ENCODE assay signal across 8 cellular contexts in genomic region chr1:100949515-100950158, GRCh38. TPM values are rescaled to one million over a fixed set of nuclear protein-coding genes. Genes with fewer than 3 reads are reported as not detected.
DNase-seq lines count a peak whose midpoint lies in the region; ATAC-seq and TF ChIP-seq lines count a peak whose summit lies in the region.
"Not testable (repeated sequence)": the region's sequence is repeated elsewhere in the genome, so short reads cannot be mapped to it uniquely, and the experiment has no call there.

No MANE protein-coding gene starts in this region.

- H3K4me1 Mint-ChIP-seq in activated T-helper 2 cell treated with anti-CD3 and anti-CD28 coated beads, Interferon-gamma antibody, Interleukin-2, Interleukin-4, amounts not matched to agents 10 μg/mL and 5 μg/mL and 100 μg/mL, durations not matched to agents 14 hours and 24 hours and 36 hours (ENCODE audit: low read depth), result peaks cover 56% of the 10 kb centered on the region
- peaks cover 55 to 57% of the 10 kb centered on the region in 2 donors for H3K4me1 Mint-ChIP-seq in natural killer cell treated with Interleukin-12 subunit alpha and Interleukin-12 subunit beta and Interleukin-15 and Interleukin-18, amount 100 ng/mL, for 72 hours (ENCODE audit: low read depth in 2 of 2)

- not testable (repeated sequence) for H3K4me3 ChIP-seq in SJSA1

- peaks cover 18% of the 10 kb centered on the region; the same call in 1 of the 2 replicates for H3K36me3 ChIP-seq in SJSA1

- H3K27me3 Mint-ChIP-seq in activated T-helper 2 cell treated with anti-CD3 and anti-CD28 coated beads, Interferon-gamma antibody, Interleukin-2, Interleukin-4, amounts not matched to agents 10 μg/mL and 5 μg/mL and 100 μg/mL, durations not matched to agents 14 hours and 24 hours and 36 hours (ENCODE audit: low read depth); natural killer cell treated with Interleukin-12 subunit alpha and Interleukin-12 subunit beta and Interleukin-15 and Interleukin-18, amount 100 ng/mL, for 72 hours: not testable (repeated sequence)

- not testable (repeated sequence) for H3K27ac ChIP-seq in SJSA1, foreskin keratinocyte

- DNase-seq in M059J (ENCODE audit: low read depth) (peak; percentile 48), SJSA1 (ENCODE audit: low read depth in 1 of 2, low spot score in 2 of 2) (peak; percentile 16 to 60), foreskin keratinocyte (peak; percentile 10 to 44), ureter (ENCODE audit: low spot score) (peak; percentile 81)
- peak; percentile 76 for DNase-seq in activated T-helper 2 cell treated with anti-CD3 and anti-CD28 coated beads, Interferon-gamma antibody, Interleukin-2, Interleukin-4, amounts not matched to agents 10 μg/mL and 5 μg/mL and 100 μg/mL, durations not matched to agents 14 hours and 24 hours and 36 hours (ENCODE audit: low spot score)
- peak; percentile 65 for DNase-seq in natural killer cell treated with Interleukin-12 subunit alpha and Interleukin-12 subunit beta and Interleukin-15 and Interleukin-18, amount 100 ng/mL, for 72 hours (ENCODE audit: low spot score)

- peaks cover 76% of the 10 kb centered on the region for H3K9me3 Mint-ChIP-seq in activated T-helper 2 cell treated with anti-CD3 and anti-CD28 coated beads, Interferon-gamma antibody, Interleukin-2, Interleukin-4, amounts not matched to agents 10 μg/mL and 5 μg/mL and 100 μg/mL, durations not matched to agents 14 hours and 24 hours and 36 hours
- peaks cover 30% of the 10 kb centered on the region for H3K9me3 Mint-ChIP-seq in natural killer cell treated with Interleukin-12 subunit alpha and Interleukin-12 subunit beta and Interleukin-15 and Interleukin-18, amount 100 ng/mL, for 72 hours

- H3K4me1 ChIP-seq in SJSA1 (replicated peaks), result peaks cover 21% of the 10 kb centered on the region
- peaks cover 39% of the 10 kb centered on the region for H3K4me1 ChIP-seq in foreskin keratinocyte

- H3K27ac Mint-ChIP-seq in activated T-helper 2 cell treated with anti-CD3 and anti-CD28 coated beads, Interferon-gamma antibody, Interleukin-2, Interleukin-4, amounts not matched to agents 10 μg/mL and 5 μg/mL and 100 μg/mL, durations not matched to agents 14 hours and 24 hours and 36 hours, result peak overlapping the region; percentile 14
- peak overlapping the region; percentile 34 to 60 for H3K27ac Mint-ChIP-seq in natural killer cell treated with Interleukin-12 subunit alpha and Interleukin-12 subunit beta and Interleukin-15 and Interleukin-18, amount 100 ng/mL, for 72 hours

- H3K27me3 ChIP-seq in SJSA1 (replicated peaks); foreskin keratinocyte: not testable (repeated sequence)

- H3K9me3 ChIP-seq in SJSA1 (replicated peaks), result not testable (repeated sequence)

- H3K36me3 Mint-ChIP-seq in activated T-helper 2 cell treated with anti-CD3 and anti-CD28 coated beads, Interferon-gamma antibody, Interleukin-2, Interleukin-4, amounts not matched to agents 10 μg/mL and 5 μg/mL and 100 μg/mL, durations not matched to agents 14 hours and 24 hours and 36 hours (ENCODE audit: low read depth), result peaks cover 95% of the 10 kb centered on the region
- H3K36me3 Mint-ChIP-seq in natural killer cell treated with Interleukin-12 subunit alpha and Interleukin-12 subunit beta and Interleukin-15 and Interleukin-18, amount 100 ng/mL, for 72 hours, result peaks cover 78% of the 10 kb centered on the region

- not testable (repeated sequence) for TF ChIP-seq CTCF in foreskin keratinocyte (conservative IDR thresholded peaks at IDR 0.05)

- intact Hi-C loops in activated T-helper 2 cell treated with anti-CD3 and anti-CD28 coated beads, Interferon-gamma antibody, Interleukin-2, Interleukin-4, amounts not matched to agents 10 μg/mL and 5 μg/mL and 100 μg/mL, durations not matched to agents 14 hours and 24 hours and 36 hours (cut with micrococcal nuclease), result not testable (repeated sequence)

- peak overlapping the region; percentile 35 for H3K4me3 Mint-ChIP-seq in activated T-helper 2 cell treated with anti-CD3 and anti-CD28 coated beads, Interferon-gamma antibody, Interleukin-2, Interleukin-4, amounts not matched to agents 10 μg/mL and 5 μg/mL and 100 μg/mL, durations not matched to agents 14 hours and 24 hours and 36 hours (ENCODE audit: low read depth)
- peak overlapping the region; percentile 62 for H3K4me3 Mint-ChIP-seq in natural killer cell treated with Interleukin-12 subunit alpha and Interleukin-12 subunit beta and Interleukin-15 and Interleukin-18, amount 100 ng/mL, for 72 hours

- ATAC-seq in GM18909 (IDR thresholded peaks at IDR 0.05; ENCODE audit: poor library complexity, unreplicated experiment) (peak; percentile 95), HG02798 (IDR thresholded peaks at IDR 0.05; ENCODE audit: poor library complexity, unreplicated experiment) (peak; percentile 71), foreskin keratinocyte (peak; percentile 73)
- peak in 1 of 2 donors; percentile 68 for ATAC-seq in natural killer cell treated with Interleukin-12 subunit alpha and Interleukin-12 subunit beta and Interleukin-15 and Interleukin-18, amount 100 ng/mL, for 72 hours

RNA-seq across cellular contexts. Expression of gene SLC30A7, which starts 53.7 kb away (rescaled TPM):
- 47.4 and 66.6 TPM in 2 replicates for total RNA-seq in M059J (2014; rRNA removed; shearing (Covaris generic))
- total RNA-seq in SJSA1 (2014; rRNA removed; shearing (Covaris generic)), result 13.4 and 26.3 TPM in 2 replicates
- 38.6 and 39.4 TPM in 2 replicates for total RNA-seq in activated T-helper 2 cell treated with anti-CD3 and anti-CD28 coated beads, Interferon-gamma antibody, Interleukin-2, Interleukin-4, amounts not matched to agents 10 μg/mL and 5 μg/mL and 100 μg/mL, durations not matched to agents 14 hours and 24 hours and 36 hours
- total RNA-seq in foreskin keratinocyte (29.4 and 36.5 TPM in 2 replicates), ureter (38.8 TPM)
- polyA plus RNA-seq in foreskin keratinocyte, result 4.2 and 4.3 TPM in 2 replicates
- total RNA-seq in natural killer cell treated with Interleukin-12 subunit alpha and Interleukin-12 subunit beta and Interleukin-15 and Interleukin-18, amount 100 ng/mL, for 72 hours, result 10 to 100 TPM; 54.6 to 66.2 TPM

RNA-seq across cellular contexts. Expression of gene EXTL2, which starts 55.0 kb away (rescaled TPM):
- total RNA-seq in M059J (2014; rRNA removed; shearing (Covaris generic)), result 23.1 and 24.4 TPM in 2 replicates
- 39.5 and 44.2 TPM in 2 replicates for total RNA-seq in SJSA1 (2014; rRNA removed; shearing (Covaris generic))
- 3.4 and 3.8 TPM in 2 replicates for total RNA-seq in activated T-helper 2 cell treated with anti-CD3 and anti-CD28 coated beads, Interferon-gamma antibody, Interleukin-2, Interleukin-4, amounts not matched to agents 10 μg/mL and 5 μg/mL and 100 μg/mL, durations not matched to agents 14 hours and 24 hours and 36 hours
- total RNA-seq in foreskin keratinocyte (13.5 and 15.9 TPM in 2 replicates), ureter (22.1 TPM)
- 7.2 and 7.7 TPM in 2 replicates for polyA plus RNA-seq in foreskin keratinocyte
- total RNA-seq in natural killer cell treated with Interleukin-12 subunit alpha and Interleukin-12 subunit beta and Interleukin-15 and Interleukin-18, amount 100 ng/mL, for 72 hours, result 1 to 10 TPM; 3.2 to 10.0 TPM

Comparison
In these comparisons a context has a peak if more than half of its experiments do, and no peak if none do; other contexts are left out.
1. DNase-seq: peak in every context shown above with its lines; median percentile 81 in ureter; 76 in activated T-helper 2 cell treated with anti-CD3 and anti-CD28 coated beads, Interferon-gamma antibody, Interleukin-2, Interleukin-4, amounts not matched to agents 10 μg/mL and 5 μg/mL and 100 μg/mL, durations not matched to agents 14 hours and 24 hours and 36 hours; 65 in natural killer cell treated with Interleukin-12 subunit alpha and Interleukin-12 subunit beta and Interleukin-15 and Interleukin-18, amount 100 ng/mL, for 72 hours; 48 in M059J; 38 in SJSA1; 27 in foreskin keratinocyte.